In the genomic region with DNA sequence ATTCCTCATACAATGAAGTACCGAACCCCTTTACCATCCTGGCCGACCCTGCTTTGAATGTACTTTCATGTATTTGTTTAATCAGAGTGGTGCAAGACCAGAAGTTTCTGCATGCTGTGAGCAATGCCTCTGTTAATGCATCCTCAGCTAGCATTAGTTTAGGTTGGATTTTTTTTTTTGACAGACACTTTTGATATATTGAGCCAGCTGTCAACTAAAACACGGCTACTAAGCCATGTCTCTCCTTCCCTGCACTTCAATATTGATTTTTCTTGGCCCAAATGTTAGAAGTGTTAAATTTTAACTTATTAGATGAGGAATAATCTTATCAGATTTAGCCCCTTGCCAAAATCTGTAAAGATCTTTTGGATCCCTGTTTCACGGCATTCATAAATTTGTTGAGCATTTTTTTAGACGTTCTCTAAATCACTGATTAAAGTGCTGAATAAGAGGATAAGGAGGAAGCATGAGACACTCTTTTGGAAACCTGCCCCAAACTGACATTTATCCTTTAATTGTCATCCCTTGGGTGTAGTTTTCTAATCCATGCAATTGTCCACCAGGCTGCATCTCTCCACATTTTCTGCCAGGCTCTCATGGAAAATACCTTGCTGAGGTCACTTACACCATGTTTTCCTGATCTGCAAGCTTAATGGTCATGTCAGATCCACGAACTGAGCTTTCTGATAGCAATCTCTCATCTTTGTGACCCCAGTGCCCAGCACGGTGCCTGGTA, we compare ENCODE assay signal across 21 cellular contexts.
A peak's percentile ranks its signal among the peaks of the same experiment; 100 is the strongest.
DNase-seq lines count a peak whose midpoint lies in the region; TF ChIP-seq lines count a peak whose summit lies in the region.
"Had no signal": no experiment of that assay in that cellular context is flagged by ENCODE, and none has a peak within 500 bp of the region (broad histone marks: within the 10 kb centered on the region; RNA-seq: fewer than 3 reads in every experiment).

No MANE protein-coding gene starts in this region.

- H3K9me3 ChIP-seq in WERI-Rb-1 (ENCODE audit: severe bottlenecking) (no peaks in the 10 kb centered on the region), tibial nerve (no peaks in the 10 kb centered on the region)
- H3K9me3 ChIP-seq: BLaER1 treated with 17β-estradiol and CSF1 and Interleukin-3, amounts not matched to agents 10 nM and 100 nM; Caco-2; HAP-1; SJCRH30 had no signal

- H3K27me3 Mint-ChIP-seq in nephron (ENCODE audit: low read depth): peaks cover 6% of the 10 kb centered on the region

- H3K4me3 Mint-ChIP-seq in nephron: no peak overlapping the region
- H3K4me3 Mint-ChIP-seq: CD4-positive, alpha-beta memory T cell; GM23338 had no signal

- H3K27ac Mint-ChIP-seq in nephron: peak overlapping the region in 2 of 3 experiments; percentile 0 to 37
- H3K27ac Mint-ChIP-seq: CD4-positive, alpha-beta memory T cell; GM23338 had no signal

- H3K36me3 Mint-ChIP-seq in nephron (ENCODE audit: low read depth): peaks cover 58% of the 10 kb centered on the region
- H3K36me3 Mint-ChIP-seq: CD4-positive, alpha-beta memory T cell had no signal

- no peaks in the 10 kb centered on the region for H3K36me3 ChIP-seq in WERI-Rb-1
- peaks cover 0 to 28% (median 0%) of the 10 kb centered on the region in 3 donors for H3K36me3 ChIP-seq in tibial nerve
- H3K36me3 ChIP-seq: BLaER1 treated with 17β-estradiol and CSF1 and Interleukin-3, amounts not matched to agents 10 nM and 100 nM; HAP-1; SJCRH30 had no signal

- no peak for TF ChIP-seq POLR2A in tibial nerve (IDR thresholded peaks at IDR 0.05)

- H3K27me3 ChIP-seq in WERI-Rb-1 (ENCODE audit: insufficient read depth, low read depth, severe bottlenecking) (no peaks in the 10 kb centered on the region), tibial nerve (no peaks in the 10 kb centered on the region)
- H3K27me3 ChIP-seq: BLaER1 treated with 17β-estradiol and CSF1 and Interleukin-3, amounts not matched to agents 10 nM and 100 nM; SJCRH30 had no signal

- TF ChIP-seq CTCF in WERI-Rb-1 (IDR thresholded peaks at IDR 0.05; ENCODE audit: low read depth, low read length) (no peak), nephron (IDR thresholded peaks at IDR 0.05; ENCODE audit: unreplicated experiment in 3 of 3) (no peak), tibial nerve (IDR thresholded peaks at IDR 0.05) (no peak)

- H3K4me3 ChIP-seq in WERI-Rb-1 (ENCODE audit: low read depth, low read length) (no peak overlapping the region), tibial nerve (no peak overlapping the region)
- H3K4me3 ChIP-seq: BLaER1 treated with 17β-estradiol and CSF1 and Interleukin-3, amounts not matched to agents 10 nM and 100 nM; GM23338; HAP-1; SJCRH30 had no signal

- no peak overlapping the region for H3K27ac ChIP-seq in WERI-Rb-1
- H3K27ac ChIP-seq in tibial nerve: no peak overlapping the region
- H3K27ac ChIP-seq: 22Rv1; BLaER1 treated with 17β-estradiol and CSF1 and Interleukin-3, amounts not matched to agents 10 nM and 100 nM; HL-60; SJCRH30 had no signal

- peaks cover 28% of the 10 kb centered on the region for H3K4me1 Mint-ChIP-seq in nephron
- H3K4me1 Mint-ChIP-seq: CD4-positive, alpha-beta memory T cell had no signal

- TF ChIP-seq EP300 in tibial nerve (IDR thresholded peaks at IDR 0.05): no peak

- no peaks in the 10 kb centered on the region for H3K4me1 ChIP-seq in tibial nerve
- H3K4me1 ChIP-seq: Caco-2, HAP-1, SJCRH30 had no signal

- 83 to 87% methylated on average over 7 of the region's 7 CpGs for WGBS in tibial nerve, 2 donors

- H3K9me3 Mint-ChIP-seq in nephron: no peaks in the 10 kb centered on the region
- H3K9me3 Mint-ChIP-seq: CD4-positive, alpha-beta memory T cell; GM23338 had no signal

- DNase-seq in NCI-H2171 treated with DMSO at 0.1 percent for 48 hours (lab: John Stamatoyannopoulos, UW) (peak; percentile 4), NCI-H2171 (lab: John Stamatoyannopoulos, UW) (no peak), NCI-H524 (lab: John Stamatoyannopoulos, UW) (peak; percentile 71 to 76), WERI-Rb-1 (peak; percentile 57), pons (ENCODE audit: low spot score) (no peak), tibial nerve (ENCODE audit: low spot score in 2 of 2) (no peak)
- DNase-seq in activated CD8-positive, alpha-beta memory T cell treated with anti-CD3 and anti-CD28 coated beads for 24 hours: no peak
- DNase-seq: Caco-2; CD4-positive, alpha-beta memory T cell; DMS153; KG1; NCI-H1092 treated with DMSO at 0.1 percent for 48 hours; NCI-H2029 treated with DMSO at 0.1 percent for 48 hours; NK-92 treated with Interleukin-12 subunit alpha and Interleukin-12 subunit beta, amount 100 ng/mL, for 24 hours; SJCRH30 had no signal

Comparison
In these comparisons a context has a peak if more than half of its experiments do, and no peak if none do; other contexts are left out.
1. DNase-seq: peak in NCI-H2171 treated with DMSO at 0.1 percent for 48 hours (single experiment), NCI-H524 (2 of 2) and WERI-Rb-1 (single experiment); none in NCI-H2171 (single experiment), pons (single experiment), activated CD8-positive, alpha-beta memory T cell treated with anti-CD3 and anti-CD28 coated beads for 24 hours (single experiment) and tibial nerve (0 of 2).